In genomic region chr13:107600986-107601385, GRCh38 we compare ENCODE assay signal across 26 cellular contexts.
"Had no signal": no experiment of that assay in that cellular context is flagged by ENCODE, and none has a peak within 500 bp of the region (broad histone marks: within the 10 kb centered on the region; RNA-seq: fewer than 3 reads in every experiment).

No MANE protein-coding gene starts in this region.

- ATAC-seq: heart right ventricle; naive thymus-derived CD4-positive, alpha-beta T cell; right cardiac atrium; stimulated activated memory B cell treated with anti-CD40 and anti-IgM and Interleukin-4, amounts not matched to agents 10 μg/mL and 1 μg/mL and 100 μg/mL, for 72 hours; stimulated activated naive CD8-positive, alpha-beta T cell treated with anti-CD3 and anti-CD28 coated beads, Interleukin-15, Interleukin-2, amounts not matched to agents 100 U/mL and 50 U/mL, for 24 hours had no signal

- H3K27me3 ChIP-seq: esophagus muscularis mucosa, heart right ventricle, spleen, tibial nerve, upper lobe of left lung, uterus had no signal

- H3K4me3 ChIP-seq: coronary artery, esophagus muscularis mucosa, heart right ventricle, lung, prostate gland, skin epidermis, spleen, thoracic aorta, tibial nerve, upper lobe of left lung, uterus had no signal

- DNase-seq: dermis blood vessel endothelial cell; effector memory CD4-positive, alpha-beta T cell; foreskin melanocyte; glutamatergic neuron; heart right ventricle; hippocampal formation; islet precursor cell; mesendoderm; midbrain; naive thymus-derived CD4-positive, alpha-beta T cell; nucleus accumbens; right cardiac atrium; spleen; stimulated activated CD4-positive, alpha-beta T cell treated with anti-CD3 and anti-CD28 coated beads, Interleukin-4, amount 100 ng/mL, for 4 hours; stimulated activated naive CD8-positive, alpha-beta T cell treated with anti-CD3 and anti-CD28 coated beads, Interleukin-15, Interleukin-2, amounts not matched to agents 100 U/mL and 50 U/mL, for 24 hours; substantia nigra; uterus had no signal

- H3K4me1 ChIP-seq: esophagus muscularis mucosa, heart right ventricle, prostate gland, spleen, tibial nerve, upper lobe of left lung, uterus had no signal

- H3K36me3 ChIP-seq: esophagus muscularis mucosa, heart right ventricle, prostate gland, spleen, thoracic aorta, tibial nerve, upper lobe of left lung, uterus had no signal

- H3K27ac ChIP-seq: coronary artery, esophagus muscularis mucosa, heart right ventricle, prostate gland, skin epidermis, spleen, thoracic aorta, tibial nerve, upper lobe of left lung, uterus had no signal

- H3K9me3 ChIP-seq: esophagus muscularis mucosa, heart right ventricle, prostate gland, thoracic aorta, tibial nerve, upper lobe of left lung, uterus had no signal
